In genomic region chr19:45076029-45076850, GRCh38 we compare ENCODE assay signal across 8 cellular contexts. TPM values are rescaled to one million over a fixed set of nuclear protein-coding genes. Genes with fewer than 3 reads are reported as not detected.
A peak's percentile ranks its signal among the peaks of the same experiment; 100 is the strongest.
DNase-seq lines count a peak whose midpoint lies in the region; ATAC-seq and TF ChIP-seq lines count a peak whose summit lies in the region.

Gene ZNF296 (minus strand): TSS chr19:45076478. CDS start chr19:45076373, 105 bp downstream.

- H3K79me2 ChIP-seq in OCI-LY7 (ENCODE audit: insufficient read depth, low read depth, low read length) = peaks cover 61% of the 10 kb centered on the region

- TF ChIP-seq CTCF in OCI-LY7 (conservative IDR thresholded peaks at IDR 0.05; ENCODE audit: low read length) (no peak), fibroblast of the aortic adventitia (IDR thresholded peaks at IDR 0.05; ENCODE audit: insufficient read depth, low read length) (no peak), thoracic aorta (IDR thresholded peaks at IDR 0.05) (no peak)

- no peak within 1 kb of the TSS for H3K14ac ChIP-seq in neuronal stem cell (ENCODE audit: low read length)

- H3K27ac ChIP-seq in OCI-LY7 (ENCODE audit: low read depth, low read length, poor library complexity, severe bottlenecking) = peak within 1 kb of the TSS; percentile 88
- no peak within 1 kb of the TSS for H3K27ac ChIP-seq in neuronal stem cell (replicated peaks; ENCODE audit: low read length)
- H3K27ac ChIP-seq in thoracic aorta = peak within 1 kb of the TSS; percentile 38 to 55

- H2BK15ac ChIP-seq in neuronal stem cell (ENCODE audit: low read length) = peak within 1 kb of the TSS; percentile 96

- no peak within 1 kb of the TSS for H3K4ac ChIP-seq in neuronal stem cell (ENCODE audit: low read length)

- DNase-seq in AML-193 (lab: John Stamatoyannopoulos, UW) = peak; percentile 46 to 54
- DNase-seq in OCI-LY7 (ENCODE audit: low spot score) = peak; percentile 92
- peak; percentile 88 to 90 for DNase-seq in activated T-cell treated with anti-CD3 and anti-CD28 coated beads, Interleukin-2, amount 50 U/mL, for 48 hours
- peak; percentile 21 for DNase-seq in fibroblast of the aortic adventitia (ENCODE audit: low read depth)
- peak; percentile 50 for DNase-seq in neuronal stem cell (ENCODE audit: low spot score)
- DNase-seq in thoracic aorta (ENCODE audit: low spot score) = no peak

- no peak within 1 kb of the TSS for H4K8ac ChIP-seq in neuronal stem cell (ENCODE audit: low read depth, low read length)

- peak; percentile 98 for TF ChIP-seq POLR2A in GM18951 (IDR thresholded peaks at IDR 0.05; ENCODE audit: extremely low read depth, insufficient read depth, insufficient read length)

- POLR2A ChIA-PET in OCI-LY7 (lab: Charles Lee) = interaction anchor here (1.0 kb wide), 1 partner anchor 34 kb away, joined by 5 read pairs; no protein-coding TSS in a partner anchor

- in situ Hi-C loops in GM18951 (cut with MboI; ENCODE audit: low sequenced_read_pairs, unreplicated experiment) = no loop called here

- H3K36me3 ChIP-seq in OCI-LY7 (ENCODE audit: insufficient read depth, low read length) = peaks cover 50% of the 10 kb centered on the region
- H3K36me3 ChIP-seq in neuronal stem cell (replicated peaks in 1 of 2; ENCODE audit: control insufficient read depth in 2 of 2, insufficient read depth in 2 of 2, low read length in 2 of 2) = peaks cover 2 to 9% of the 10 kb centered on the region in 2 donors
- no peaks in the 10 kb centered on the region for H3K36me3 ChIP-seq in thoracic aorta

- H2BK12ac ChIP-seq in neuronal stem cell (ENCODE audit: low read length) = peak within 1 kb of the TSS; percentile 58

- ATAC-seq in HG03439 (IDR thresholded peaks at IDR 0.05; ENCODE audit: unreplicated experiment) = peak; percentile 44
- ATAC-seq in thoracic aorta (ENCODE audit: insufficient number of reproducible peaks, low FRiP score, low read depth) = no peak

- no CpG with 5 or more reads among the region's 81 CpGs for WGBS in neuronal stem cell (ENCODE audit: extremely low coverage in 2 of 2, insufficient read length in 2 of 2, insufficient replicate concordance in 1 of 2), 2 donors

- no peaks in the 10 kb centered on the region for H3K9me2 ChIP-seq in OCI-LY7 (ENCODE audit: insufficient read depth, low read length)

- H2BK5ac ChIP-seq in neuronal stem cell (ENCODE audit: low read length) = no peak within 1 kb of the TSS

- peak within 1 kb of the TSS; percentile 98 for H3K23ac ChIP-seq in neuronal stem cell (ENCODE audit: low read depth, low read length, poor library complexity)

- H3K4me1 ChIP-seq in OCI-LY7 (ENCODE audit: insufficient read depth, low read length, poor library complexity, severe bottlenecking) (peaks cover 72% of the 10 kb centered on the region), neuronal stem cell (ENCODE audit: control insufficient read depth in 2 of 2, insufficient read depth in 1 of 2, low read depth in 1 of 2, low read length in 2 of 2) (peaks cover 13 to 14% of the 10 kb centered on the region in 2 donors), thoracic aorta (ENCODE audit: control insufficient read depth in 1 of 2, low read depth in 2 of 2) (peaks cover 16 to 33% of the 10 kb centered on the region in 2 donors)

- peak within 1 kb of the TSS; percentile 70 for H3K9ac ChIP-seq in neuronal stem cell (ENCODE audit: low read depth, low read length, poor library complexity)

- TSS peak; percentile 48 for BruUV-seq in OCI-LY7 (replicated peaks; lab: Mats Ljungman, UMichigan)

- peak within 1 kb of the TSS; percentile 100 for H3K4me2 ChIP-seq in OCI-LY7 (ENCODE audit: low read length)
- peak within 1 kb of the TSS; percentile 77 for H3K4me2 ChIP-seq in neuronal stem cell (ENCODE audit: insufficient read depth, low read length, poor library complexity, severe bottlenecking)

- H4K91ac ChIP-seq in neuronal stem cell (ENCODE audit: low read depth, low read length, poor library complexity) = no peak within 1 kb of the TSS

- H3K18ac ChIP-seq in neuronal stem cell (ENCODE audit: low read length) = peak within 1 kb of the TSS; percentile 74

- peaks cover 6% of the 10 kb centered on the region for H3K79me1 ChIP-seq in neuronal stem cell (ENCODE audit: low read depth, low read length)

- H2AK5ac ChIP-seq in neuronal stem cell (ENCODE audit: low read depth, low read length) = peak within 1 kb of the TSS; percentile 73

- CTCF ChIA-PET in OCI-LY7 (lab: Charles Lee; ENCODE audit: unreplicated experiment) = no interaction called here

- H3K4me3 ChIP-seq in OCI-LY7 (ENCODE audit: low read depth, low read length, poor library complexity, severe bottlenecking) = peak within 1 kb of the TSS; percentile 85
- peak within 1 kb of the TSS; percentile 62 for H3K4me3 ChIP-seq in fibroblast of the aortic adventitia (ENCODE audit: low read depth, low read length)
- H3K4me3 ChIP-seq in neuronal stem cell (ENCODE audit: low read length in 2 of 2) = peak within 1 kb of the TSS; percentile 36 to 69
- peak within 1 kb of the TSS; percentile 71 for H3K4me3 ChIP-seq in thoracic aorta

- H3K9me3 ChIP-seq in OCI-LY7 (ENCODE audit: low read length) (no peaks in the 10 kb centered on the region), neuronal stem cell (replicated peaks in 1 of 2; ENCODE audit: control insufficient read depth in 2 of 2, insufficient read depth in 1 of 2, low read depth in 1 of 2, low read length in 2 of 2) (no peaks in the 10 kb centered on the region), thoracic aorta (no peaks in the 10 kb centered on the region)

- no peak within 1 kb of the TSS for H2BK120ac ChIP-seq in neuronal stem cell (ENCODE audit: low read depth, low read length)

- H3K27me3 ChIP-seq in neuronal stem cell (ENCODE audit: control insufficient read depth in 3 of 3, insufficient read depth in 3 of 3, low read depth in 1 of 3, low read length in 3 of 3) (peaks cover 5 to 27% (median 20%) of the 10 kb centered on the region in 3 experiments), thoracic aorta (replicated peaks; ENCODE audit: insufficient read depth) (no peaks in the 10 kb centered on the region)

- H4K20me1 ChIP-seq in OCI-LY7 (ENCODE audit: insufficient read depth, low read length) = 0 out of 2 replicates have a peak, but pooled peaks cover 12% of the 10 kb centered on the region

- intact Hi-C loops in OCI-LY7 (cut with micrococcal nuclease; ENCODE audit: unreplicated experiment) = loop anchor here (5.0 kb wide), 2 partner anchors 79 to 324 kb away; no protein-coding TSS in a partner anchor

- H2AFZ ChIP-seq in OCI-LY7 (ENCODE audit: low read length) = peak within 1 kb of the TSS; percentile 40; the same call in 1 of the 2 replicates
- peak within 1 kb of the TSS; percentile 86 for H2AFZ ChIP-seq in neuronal stem cell (ENCODE audit: low read length)

RNA-seq across cellular contexts. Expression of gene ZNF296, which starts in this region (rescaled TPM):
- total RNA-seq in OCI-LY7 (2014; rRNA removed; shearing (Covaris generic)) = 10.6 and 13.5 TPM in 2 replicates
- total RNA-seq in OCI-LY7 (2022) = 31.4 and 31.6 TPM in 2 replicates
- 0.27 TPM in 1 of 2 replicates, not detected in the other for total RNA-seq in fibroblast of the aortic adventitia (ENCODE audit: low replicate concordance)
- polyA plus RNA-seq in neuronal stem cell (2013, experiment 1 of 2) = 1.2 TPM
- 1.0 TPM for polyA plus RNA-seq in neuronal stem cell (2013, experiment 2 of 2)
- total RNA-seq in thoracic aorta = 1 to 10 TPM; 1.5 to 1.8 TPM

Comparison
In these comparisons a context has a peak if more than half of its experiments do, and no peak if none do; other contexts are left out.
1. Peak in DNase-seq and H3K4me3 ChIP-seq in fibroblast of the aortic adventitia; RNA of the gene not detected or under 1 TPM.